ENCODE assay signal across 1 cellular context in the genomic region with DNA sequence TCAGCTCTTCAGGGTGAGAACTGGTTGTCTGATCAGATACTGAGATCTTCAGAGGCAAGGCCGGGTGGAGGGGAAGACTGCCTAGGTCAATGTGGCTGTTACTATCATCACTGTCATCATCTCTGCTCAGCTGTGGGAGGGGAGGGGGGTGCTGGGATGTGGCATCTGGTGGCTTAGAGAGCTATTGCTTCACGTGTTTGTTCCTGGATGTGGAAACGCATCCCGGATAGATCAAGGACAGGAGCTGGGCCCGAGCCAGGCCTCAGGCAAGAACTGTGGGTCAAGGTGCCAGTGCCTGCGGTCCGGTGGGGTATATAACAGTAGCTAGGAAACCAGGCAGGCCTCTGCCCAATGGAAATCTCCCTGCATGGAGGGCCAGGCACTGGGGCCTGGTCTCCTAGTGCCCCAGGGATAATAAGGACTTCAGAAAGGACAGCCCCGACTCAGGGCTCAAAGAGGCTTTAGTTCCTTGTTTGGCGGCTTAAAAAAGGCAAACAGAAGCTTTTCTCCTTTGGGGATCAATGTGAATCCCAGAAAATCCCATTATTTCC.
A peak's percentile ranks its signal among the peaks of the same experiment; 100 is the strongest.
TF ChIP-seq lines count a peak whose summit lies in the region.

No MANE protein-coding gene starts in this region.

TF ChIP-seq in HepG2, 621 proteins besides CTCF, POLR2A, EP300 and RAD21 (continued from another document and continues in another):
- TF ChIP-seq, protein P1, sequence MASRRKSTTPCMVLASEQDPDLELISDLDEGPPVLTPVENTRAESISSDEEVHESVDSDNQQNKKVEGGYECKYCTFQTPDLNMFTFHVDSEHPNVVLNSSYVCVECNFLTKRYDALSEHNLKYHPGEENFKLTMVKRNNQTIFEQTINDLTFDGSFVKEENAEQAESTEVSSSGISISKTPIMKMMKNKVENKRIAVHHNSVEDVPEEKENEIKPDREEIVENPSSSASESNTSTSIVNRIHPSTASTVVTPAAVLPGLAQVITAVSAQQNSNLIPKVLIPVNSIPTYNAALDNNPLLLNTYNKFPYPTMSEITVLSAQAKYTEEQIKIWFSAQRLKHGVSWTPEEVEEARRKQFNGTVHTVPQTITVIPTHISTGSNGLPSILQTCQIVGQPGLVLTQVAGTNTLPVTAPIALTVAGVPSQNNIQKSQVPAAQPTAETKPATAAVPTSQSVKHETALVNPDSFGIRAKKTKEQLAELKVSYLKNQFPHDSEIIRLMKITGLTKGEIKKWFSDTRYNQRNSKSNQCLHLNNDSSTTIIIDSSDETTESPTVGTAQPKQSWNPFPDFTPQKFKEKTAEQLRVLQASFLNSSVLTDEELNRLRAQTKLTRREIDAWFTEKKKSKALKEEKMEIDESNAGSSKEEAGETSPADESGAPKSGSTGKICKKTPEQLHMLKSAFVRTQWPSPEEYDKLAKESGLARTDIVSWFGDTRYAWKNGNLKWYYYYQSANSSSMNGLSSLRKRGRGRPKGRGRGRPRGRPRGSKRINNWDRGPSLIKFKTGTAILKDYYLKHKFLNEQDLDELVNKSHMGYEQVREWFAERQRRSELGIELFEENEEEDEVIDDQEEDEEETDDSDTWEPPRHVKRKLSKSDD (CRISPR knock-in tag; IDR thresholded peaks at IDR 0.05; ENCODE audit: low read depth), result no peak
- TF ChIP-seq CBX2 (IDR thresholded peaks at IDR 0.05; ENCODE audit: low read depth, low read length) (no peak), CBX2 (CRISPR knock-in tag; IDR thresholded peaks at IDR 0.05; ENCODE audit: low read depth) (no peak), ATF1 (CRISPR knock-in tag; IDR thresholded peaks at IDR 0.05) (no peak), BCL3 (CRISPR knock-in tag; IDR thresholded peaks at IDR 0.05) (no peak), PAWR (CRISPR knock-in tag; IDR thresholded peaks at IDR 0.05; ENCODE audit: borderline replicate concordance) (no peak), NFKB2 (CRISPR knock-in tag; IDR thresholded peaks at IDR 0.05; ENCODE audit: borderline replicate concordance) (peak; percentile 33; the same call in 1 of the 2 replicates), ZBTB43 (CRISPR knock-in tag; conservative IDR thresholded peaks at IDR 0.05) (no peak), KMT2A (CRISPR knock-in tag; IDR thresholded peaks at IDR 0.05) (no peak), ZNF619 (CRISPR knock-in tag; IDR thresholded peaks at IDR 0.05) (no peak), ZEB1 (IDR thresholded peaks at IDR 0.05; ENCODE audit: insufficient replicate concordance, low read depth) (no peak), NCOA5 (CRISPR knock-in tag; IDR thresholded peaks at IDR 0.05) (no peak), HMGXB3 (CRISPR knock-in tag; IDR thresholded peaks at IDR 0.05; ENCODE audit: borderline replicate concordance) (0 out of 2 replicates have a peak, but pooled peaks have one; percentile 54), TRIM24 (CRISPR knock-in tag; IDR thresholded peaks at IDR 0.05) (peak; percentile 93), HOXD1 (CRISPR knock-in tag; IDR thresholded peaks at IDR 0.05) (no peak), SNAPC2 (CRISPR knock-in tag; IDR thresholded peaks at IDR 0.05) (0 out of 2 replicates have a peak, but pooled peaks have one; percentile 56), ZMAT3 (CRISPR knock-in tag; conservative IDR thresholded peaks at IDR 0.05) (no peak), KDM5A (IDR thresholded peaks at IDR 0.05; ENCODE audit: borderline replicate concordance, low read length) (no peak), ZSCAN31 (CRISPR knock-in tag; IDR thresholded peaks at IDR 0.05; ENCODE audit: low read depth) (no peak), MED8 (CRISPR knock-in tag; IDR thresholded peaks at IDR 0.05; ENCODE audit: insufficient replicate concordance) (no peak), MYC (CRISPR knock-in tag; IDR thresholded peaks at IDR 0.05; ENCODE audit: borderline replicate concordance) (peak; percentile 57; the same call in 1 of the 2 replicates), SUZ12 (IDR thresholded peaks at IDR 0.05; ENCODE audit: low read depth, low read length) (no peak), ZNF691 (CRISPR knock-in tag; IDR thresholded peaks at IDR 0.05; ENCODE audit: borderline replicate concordance, low read depth) (0 out of 2 replicates have a peak, but pooled peaks have one; percentile 46), NFKBIZ (CRISPR knock-in tag; IDR thresholded peaks at IDR 0.05) (0 out of 2 replicates have a peak, but pooled peaks have one; percentile 72), RXRB (CRISPR knock-in tag; IDR thresholded peaks at IDR 0.05; ENCODE audit: borderline replicate concordance) (peak; percentile 82), NR2F6 (IDR thresholded peaks at IDR 0.05) (peak; percentile 68), NR2F6 (CRISPR knock-in tag; IDR thresholded peaks at IDR 0.05) (peak; percentile 75), RFXAP (CRISPR knock-in tag; IDR thresholded peaks at IDR 0.05; ENCODE audit: borderline replicate concordance) (peak; percentile 84; the same call in 1 of the 2 replicates), JUND (CRISPR knock-in tag; IDR thresholded peaks at IDR 0.05) (peak; percentile 62; the same call in 1 of the 2 replicates)
- TF ChIP-seq, protein P2, sequence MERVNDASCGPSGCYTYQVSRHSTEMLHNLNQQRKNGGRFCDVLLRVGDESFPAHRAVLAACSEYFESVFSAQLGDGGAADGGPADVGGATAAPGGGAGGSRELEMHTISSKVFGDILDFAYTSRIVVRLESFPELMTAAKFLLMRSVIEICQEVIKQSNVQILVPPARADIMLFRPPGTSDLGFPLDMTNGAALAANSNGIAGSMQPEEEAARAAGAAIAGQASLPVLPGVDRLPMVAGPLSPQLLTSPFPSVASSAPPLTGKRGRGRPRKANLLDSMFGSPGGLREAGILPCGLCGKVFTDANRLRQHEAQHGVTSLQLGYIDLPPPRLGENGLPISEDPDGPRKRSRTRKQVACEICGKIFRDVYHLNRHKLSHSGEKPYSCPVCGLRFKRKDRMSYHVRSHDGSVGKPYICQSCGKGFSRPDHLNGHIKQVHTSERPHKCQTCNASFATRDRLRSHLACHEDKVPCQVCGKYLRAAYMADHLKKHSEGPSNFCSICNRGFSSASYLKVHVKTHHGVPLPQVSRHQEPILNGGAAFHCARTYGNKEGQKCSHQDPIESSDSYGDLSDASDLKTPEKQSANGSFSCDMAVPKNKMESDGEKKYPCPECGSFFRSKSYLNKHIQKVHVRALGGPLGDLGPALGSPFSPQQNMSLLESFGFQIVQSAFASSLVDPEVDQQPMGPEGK (CRISPR knock-in tag; IDR thresholded peaks at IDR 0.05), result peak; percentile 94
- TF ChIP-seq, protein P3, sequence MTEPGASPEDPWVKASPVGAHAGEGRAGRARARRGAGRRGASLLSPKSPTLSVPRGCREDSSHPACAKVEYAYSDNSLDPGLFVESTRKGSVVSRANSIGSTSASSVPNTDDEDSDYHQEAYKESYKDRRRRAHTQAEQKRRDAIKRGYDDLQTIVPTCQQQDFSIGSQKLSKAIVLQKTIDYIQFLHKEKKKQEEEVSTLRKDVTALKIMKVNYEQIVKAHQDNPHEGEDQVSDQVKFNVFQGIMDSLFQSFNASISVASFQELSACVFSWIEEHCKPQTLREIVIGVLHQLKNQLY (CRISPR knock-in tag; IDR thresholded peaks at IDR 0.05), result 0 out of 2 replicates have a peak, but pooled peaks have one; percentile 40
- TF ChIP-seq, protein P4, sequence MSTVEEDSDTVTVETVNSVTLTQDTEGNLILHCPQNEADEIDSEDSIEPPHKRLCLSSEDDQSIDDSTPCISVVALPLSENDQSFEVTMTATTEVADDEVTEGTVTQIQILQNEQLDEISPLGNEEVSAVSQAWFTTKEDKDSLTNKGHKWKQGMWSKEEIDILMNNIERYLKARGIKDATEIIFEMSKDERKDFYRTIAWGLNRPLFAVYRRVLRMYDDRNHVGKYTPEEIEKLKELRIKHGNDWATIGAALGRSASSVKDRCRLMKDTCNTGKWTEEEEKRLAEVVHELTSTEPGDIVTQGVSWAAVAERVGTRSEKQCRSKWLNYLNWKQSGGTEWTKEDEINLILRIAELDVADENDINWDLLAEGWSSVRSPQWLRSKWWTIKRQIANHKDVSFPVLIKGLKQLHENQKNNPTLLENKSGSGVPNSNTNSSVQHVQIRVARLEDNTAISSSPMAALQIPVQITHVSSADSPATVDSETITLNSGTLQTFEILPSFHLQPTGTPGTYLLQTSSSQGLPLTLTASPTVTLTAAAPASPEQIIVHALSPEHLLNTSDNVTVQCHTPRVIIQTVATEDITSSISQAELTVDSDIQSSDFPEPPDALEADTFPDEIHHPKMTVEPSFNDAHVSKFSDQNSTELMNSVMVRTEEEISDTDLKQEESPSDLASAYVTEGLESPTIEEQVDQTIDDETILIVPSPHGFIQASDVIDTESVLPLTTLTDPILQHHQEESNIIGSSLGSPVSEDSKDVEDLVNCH (CRISPR knock-in tag; IDR thresholded peaks at IDR 0.05), result no peak
- TF ChIP-seq, protein P5, sequence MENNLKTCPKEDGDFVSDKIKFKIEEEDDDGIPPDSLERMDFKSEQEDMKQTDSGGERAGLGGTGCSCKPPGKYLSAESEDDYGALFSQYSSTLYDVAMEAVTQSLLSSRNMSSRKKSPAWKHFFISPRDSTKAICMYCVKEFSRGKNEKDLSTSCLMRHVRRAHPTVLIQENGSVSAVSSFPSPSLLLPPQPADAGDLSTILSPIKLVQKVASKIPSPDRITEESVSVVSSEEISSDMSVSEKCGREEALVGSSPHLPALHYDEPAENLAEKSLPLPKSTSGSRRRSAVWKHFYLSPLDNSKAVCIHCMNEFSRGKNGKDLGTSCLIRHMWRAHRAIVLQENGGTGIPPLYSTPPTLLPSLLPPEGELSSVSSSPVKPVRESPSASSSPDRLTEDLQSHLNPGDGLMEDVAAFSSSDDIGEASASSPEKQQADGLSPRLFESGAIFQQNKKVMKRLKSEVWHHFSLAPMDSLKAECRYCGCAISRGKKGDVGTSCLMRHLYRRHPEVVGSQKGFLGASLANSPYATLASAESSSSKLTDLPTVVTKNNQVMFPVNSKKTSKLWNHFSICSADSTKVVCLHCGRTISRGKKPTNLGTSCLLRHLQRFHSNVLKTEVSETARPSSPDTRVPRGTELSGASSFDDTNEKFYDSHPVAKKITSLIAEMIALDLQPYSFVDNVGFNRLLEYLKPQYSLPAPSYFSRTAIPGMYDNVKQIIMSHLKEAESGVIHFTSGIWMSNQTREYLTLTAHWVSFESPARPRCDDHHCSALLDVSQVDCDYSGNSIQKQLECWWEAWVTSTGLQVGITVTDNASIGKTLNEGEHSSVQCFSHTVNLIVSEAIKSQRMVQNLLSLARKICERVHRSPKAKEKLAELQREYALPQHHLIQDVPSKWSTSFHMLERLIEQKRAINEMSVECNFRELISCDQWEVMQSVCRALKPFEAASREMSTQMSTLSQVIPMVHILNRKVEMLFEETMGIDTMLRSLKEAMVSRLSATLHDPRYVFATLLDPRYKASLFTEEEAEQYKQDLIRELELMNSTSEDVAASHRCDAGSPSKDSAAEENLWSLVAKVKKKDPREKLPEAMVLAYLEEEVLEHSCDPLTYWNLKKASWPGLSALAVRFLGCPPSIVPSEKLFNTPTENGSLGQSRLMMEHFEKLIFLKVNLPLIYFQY (CRISPR knock-in tag; IDR thresholded peaks at IDR 0.05; ENCODE audit: borderline replicate concordance), result peak; percentile 96
